In the genomic region with DNA sequence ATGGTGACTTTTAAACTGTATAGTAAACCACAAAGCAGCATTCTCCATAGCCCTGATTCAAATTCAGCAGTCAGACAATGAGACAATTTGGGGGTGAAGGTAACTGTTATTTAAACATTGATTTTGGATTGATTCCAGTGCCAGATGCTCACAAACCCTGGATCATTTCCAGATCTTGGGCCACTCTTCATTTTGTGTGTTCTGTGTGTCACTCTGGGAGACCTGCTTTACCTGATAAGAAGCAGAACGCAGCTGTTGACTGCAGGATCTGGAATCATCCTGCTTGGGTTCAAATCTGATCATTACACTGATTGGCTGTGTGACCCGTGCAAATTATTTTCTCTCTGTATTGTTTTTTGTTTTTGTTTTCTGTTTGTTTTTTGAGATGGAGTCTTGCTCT, we compare ENCODE assay signal across 15 cellular contexts. TPM values are rescaled to one million over a fixed set of nuclear protein-coding genes. Genes with fewer than 3 reads are reported as not detected.
A peak's percentile ranks its signal among the peaks of the same experiment; 100 is the strongest.
DNase-seq lines count a peak whose midpoint lies in the region; ATAC-seq lines count a peak whose summit lies in the region.
"Had no signal": no experiment of that assay in that cellular context is flagged by ENCODE, and none has a peak within 500 bp of the region (broad histone marks: within the 10 kb centered on the region; RNA-seq: fewer than 3 reads in every experiment).

No MANE protein-coding gene starts in this region.

- DNase-seq in DMS153 treated with DMSO at 0.1 percent for 48 hours (lab: John Stamatoyannopoulos, UW; ENCODE audit: unreplicated experiment), result peak; percentile 73
- DNase-seq in NCI-H774 (lab: John Stamatoyannopoulos, UW), result peak; percentile 38
- DNase-seq in memory B cell (ENCODE audit: low spot score in 2 of 2), result no peak
- no peak for DNase-seq in stimulated activated CD4-positive, alpha-beta T cell treated with anti-CD3 and anti-CD28 coated beads, Interleukin-4, amount 100 ng/mL, for 24 hours
- no peak for DNase-seq in hepatic stellate cell (ENCODE audit: low spot score)
- DNase-seq in A172 (ENCODE audit: low spot score), result no peak
- DNase-seq: activated CD4-positive, alpha-beta memory T cell treated with anti-CD3 and anti-CD28 coated beads for 36 hours; activated effector memory CD4-positive, alpha-beta T cell treated with anti-CD3 and anti-CD28 coated beads, Interleukin-2, amount 50 U/mL, for 16 hours; CD4-positive, alpha-beta T cell; PC-3 had no signal

- H3K36me3 ChIP-seq in HUES48 (ENCODE audit: control insufficient read depth, insufficient read depth, low read length), result no peaks in the 10 kb centered on the region
- H3K36me3 ChIP-seq: neutrophil had no signal

- H3K9me3 Mint-ChIP-seq in memory B cell, result peaks cover 2% of the 10 kb centered on the region
- H3K9me3 Mint-ChIP-seq: activated CD4-positive, alpha-beta memory T cell treated with anti-CD3 and anti-CD28 coated beads for 36 hours; CD4-positive, alpha-beta T cell had no signal

- peaks cover 27% of the 10 kb centered on the region for H3K27me3 ChIP-seq in HUES48 (ENCODE audit: control insufficient read depth, insufficient read depth, low read length)

- no peak for ATAC-seq in memory B cell (ENCODE audit: low read depth)
- ATAC-seq: PC-3 had no signal

- H3K9ac ChIP-seq in HUES48 (ENCODE audit: low read depth, low read length), result no peak overlapping the region

- H3K4me3 Mint-ChIP-seq in memory B cell, result peak overlapping the region; percentile 9
- H3K4me3 Mint-ChIP-seq: CD4-positive, alpha-beta T cell had no signal

- H3K4me1 Mint-ChIP-seq in memory B cell, result peaks cover 9% of the 10 kb centered on the region

- peak overlapping the region; percentile 77 for H3K4me3 ChIP-seq in HUES48 (ENCODE audit: low read depth, low read length)

- peaks cover 37% of the 10 kb centered on the region for H3K4me1 ChIP-seq in HUES48 (ENCODE audit: control insufficient read depth, insufficient read depth, low read length)

- H3K27ac ChIP-seq in HUES48 (ENCODE audit: low read depth, low read length), result peak overlapping the region; percentile 92
- H3K27ac ChIP-seq: neutrophil had no signal

- H3K36me3 Mint-ChIP-seq in memory B cell, result no peaks in the 10 kb centered on the region

- no peak overlapping the region for H3K27ac Mint-ChIP-seq in memory B cell
- H3K27ac Mint-ChIP-seq: activated CD4-positive, alpha-beta memory T cell treated with anti-CD3 and anti-CD28 coated beads for 36 hours; CD4-positive, alpha-beta T cell had no signal

- peaks cover 40% of the 10 kb centered on the region for H3K27me3 Mint-ChIP-seq in memory B cell

- no peaks in the 10 kb centered on the region for H3K9me3 ChIP-seq in HUES48 (ENCODE audit: control insufficient read depth, insufficient read depth, low read length)
- H3K9me3 ChIP-seq: neutrophil had no signal

RNA-seq across cellular contexts. Expression of gene PCDH8, which starts 4.0 kb away (rescaled TPM):
- not detected in 2 replicates for total RNA-seq in A172 (2014; rRNA removed; shearing (Covaris generic))
- total RNA-seq: activated CD4-positive, alpha-beta memory T cell treated with anti-CD3 and anti-CD28 coated beads for 36 hours; bronchial epithelial cell; CD4-positive, alpha-beta T cell; endothelial cell of umbilical vein; glomerular endothelial cell; PC-3 had no signal

Comparison
In these comparisons a context has a peak if more than half of its experiments do, and no peak if none do; other contexts are left out.
1. DNase-seq: peak in DMS153 treated with DMSO at 0.1 percent for 48 hours (single experiment) and NCI-H774 (single experiment); none in memory B cell (0 of 2), stimulated activated CD4-positive, alpha-beta T cell treated with anti-CD3 and anti-CD28 coated beads, Interleukin-4, amount 100 ng/mL, for 24 hours (single experiment), hepatic stellate cell (single experiment) and A172 (single experiment).